In the genomic region with DNA sequence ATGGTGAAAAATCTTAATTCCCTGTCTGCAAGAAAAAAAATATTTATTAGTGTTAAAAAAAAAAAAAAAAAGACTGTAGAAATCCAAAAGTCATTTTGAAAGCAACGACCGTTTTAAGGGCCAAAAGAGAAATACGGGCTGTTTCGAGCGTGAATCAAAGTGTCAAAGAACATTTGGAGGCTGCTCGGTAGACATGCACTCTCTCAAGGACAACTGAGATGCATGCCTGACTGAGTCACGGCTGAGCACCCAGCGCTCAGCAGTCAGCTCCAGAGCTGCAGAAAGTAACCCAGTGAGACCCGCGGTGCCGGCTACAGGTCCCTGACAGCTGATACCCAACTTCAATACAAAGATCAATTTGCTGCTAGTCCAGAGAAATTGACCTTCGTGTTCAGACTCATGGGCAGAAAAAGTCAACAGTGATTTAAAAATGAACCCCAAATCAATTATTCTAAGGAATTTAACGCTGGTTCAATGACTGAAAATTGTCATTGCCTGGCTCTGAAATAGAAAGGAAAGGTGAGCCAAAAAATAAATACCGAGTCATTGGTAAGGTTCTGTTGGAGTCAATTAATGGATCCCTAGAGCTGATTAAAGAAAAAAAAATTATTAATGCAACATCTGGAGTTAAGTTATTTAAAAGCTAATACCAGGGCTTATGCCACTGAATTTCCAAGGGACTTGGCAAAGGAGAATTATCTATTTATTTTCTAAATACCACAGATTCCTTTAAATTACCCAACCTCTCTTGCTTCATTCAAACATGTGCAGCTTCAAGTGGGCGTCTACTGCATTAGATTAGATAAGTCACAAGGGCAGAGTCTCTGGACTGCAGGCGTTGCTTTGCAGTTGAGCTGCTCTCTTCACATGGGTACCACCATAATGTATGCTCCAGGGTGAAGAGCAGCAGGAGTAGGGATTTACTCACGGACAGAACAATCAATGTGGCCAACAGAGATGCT, we compare ENCODE assay signal across 10 cellular contexts.
DNase-seq lines count a peak whose midpoint lies in the region; ATAC-seq, FAIRE-seq and TF ChIP-seq lines count a peak whose summit lies in the region.
"Had no signal": no experiment of that assay in that cellular context is flagged by ENCODE, and none has a peak within 500 bp of the region (broad histone marks: within the 10 kb centered on the region; RNA-seq: fewer than 3 reads in every experiment).

No MANE protein-coding gene starts in this region.

- no peak overlapping the region for H3K27ac ChIP-seq in astrocyte (ENCODE audit: low read depth, low read length)

- H3K36me3 Mint-ChIP-seq in astrocyte (ENCODE audit: low read depth, unreplicated experiment), result no peaks in the 10 kb centered on the region

- no peaks in the 10 kb centered on the region for H3K9me3 Mint-ChIP-seq in astrocyte (ENCODE audit: unreplicated experiment)
- H3K9me3 Mint-ChIP-seq: T-helper 2 cell treated with Interferon-gamma antibody and Interleukin-4, amounts not matched to agents 5 μg/mL and 100 μg/mL, for 36 hours had no signal

- TF ChIP-seq CTCF in astrocyte (IDR thresholded peaks at IDR 0.05; ENCODE audit: insufficient read depth, low read depth, low read length), result no peak

- ATAC-seq in GM21737 (IDR thresholded peaks at IDR 0.05; ENCODE audit: unreplicated experiment) (no peak), left colon (no peak), GM19351 (IDR thresholded peaks at IDR 0.05; ENCODE audit: unreplicated experiment) (no peak), GM18873 (IDR thresholded peaks at IDR 0.05; ENCODE audit: low FRiP score, unreplicated experiment) (no peak)

- DNase-seq in H54 (ENCODE audit: insufficient read length, low spot score), result peak; percentile 28
- peak; percentile 63 for DNase-seq in astrocyte (ENCODE audit: low read depth)
- peak; percentile 95 for DNase-seq in iris pigment epithelial cell (ENCODE audit: low read depth)
- peak; percentile 40 for DNase-seq in stromal cell of bone marrow (ENCODE audit: low read depth)
- DNase-seq in left colon, result no peak
- DNase-seq: NCI-H2081 treated with DMSO at 0.1 percent for 48 hours had no signal

- H3K4me3 Mint-ChIP-seq in astrocyte (ENCODE audit: unreplicated experiment), result no peak overlapping the region
- H3K4me3 Mint-ChIP-seq: T-helper 2 cell treated with Interferon-gamma antibody and Interleukin-4, amounts not matched to agents 5 μg/mL and 100 μg/mL, for 36 hours had no signal

- H3K27ac Mint-ChIP-seq in astrocyte (ENCODE audit: unreplicated experiment), result no peak overlapping the region
- H3K27ac Mint-ChIP-seq: T-helper 2 cell treated with Interferon-gamma antibody and Interleukin-4, amounts not matched to agents 5 μg/mL and 100 μg/mL, for 36 hours had no signal

- peak overlapping the region; percentile 55 for H3K4me2 ChIP-seq in astrocyte (ENCODE audit: low read length)

- intact Hi-C loops in left colon (cut with DNase I, micrococcal nuclease), result no loop called here

- H3K27me3 ChIP-seq in astrocyte (ENCODE audit: insufficient read depth, low read length), result no peaks in the 10 kb centered on the region

- no peak overlapping the region for H2AFZ ChIP-seq in astrocyte (ENCODE audit: low read depth, low read length)

- FAIRE-seq in H54 (lab: Jason Lieb, UNC) (peak; percentile 33), astrocyte (lab: Jason Lieb, UNC) (no peak)

- H3K9me3 ChIP-seq in astrocyte (ENCODE audit: insufficient read depth, low read depth, low read length), result no peaks in the 10 kb centered on the region

- no peaks in the 10 kb centered on the region for H3K36me3 ChIP-seq in astrocyte (ENCODE audit: insufficient read depth, low read length)

- H3K79me2 ChIP-seq in astrocyte (ENCODE audit: insufficient read depth, low read length), result no peaks in the 10 kb centered on the region

- no peaks in the 10 kb centered on the region for H4K20me1 ChIP-seq in astrocyte (ENCODE audit: insufficient read depth, low read length)

- no peaks in the 10 kb centered on the region for H3K27me3 Mint-ChIP-seq in astrocyte (ENCODE audit: low read depth, unreplicated experiment)

- no peak overlapping the region for H3K9ac ChIP-seq in astrocyte (ENCODE audit: low read length)

- no peak overlapping the region for H3K4me3 ChIP-seq in astrocyte (ENCODE audit: insufficient read depth, low read depth, low read length)

- no peak for TF ChIP-seq POLR2A in H54 (IDR thresholded peaks at IDR 0.05; ENCODE audit: low read depth, low read length)

- H3K4me1 ChIP-seq in astrocyte (ENCODE audit: insufficient read depth, low read length), result peaks cover 22% of the 10 kb centered on the region

- peaks cover 13% of the 10 kb centered on the region for H3K4me1 Mint-ChIP-seq in astrocyte (ENCODE audit: low read depth, unreplicated experiment)

Comparison
In these comparisons a context has a peak if more than half of its experiments do, and no peak if none do; other contexts are left out.
1. DNase-seq: peak in H54 (single experiment), astrocyte (single experiment), iris pigment epithelial cell (single experiment) and stromal cell of bone marrow (single experiment); none in left colon (0 of 2).